ENCODE assay signal across 1 cellular context in genomic region chr6:20529086-20529448, GRCh38.
TF ChIP-seq lines count a peak whose summit lies in the region.
"Not testable (repeated sequence)": the region's sequence is repeated elsewhere in the genome, so short reads cannot be mapped to it uniquely, and the experiment has no call there.

No MANE protein-coding gene starts in this region.

TF ChIP-seq in K562, 482 proteins besides CTCF, POLR2A, EP300 and RAD21 (continued from another document):
- TF ChIP-seq PRDM10 (IDR thresholded peaks at IDR 0.05; ENCODE audit: partially characterized antibody): peak; percentile 58
- TF ChIP-seq ATF1 (CRISPR knock-in tag; IDR thresholded peaks at IDR 0.05): not testable (repeated sequence)
- peak; percentile 15; the same call in 1 of the 2 replicates for TF ChIP-seq ATF1 (tag; IDR thresholded peaks at IDR 0.05)
- 0 out of 2 replicates have a peak, but pooled peaks have one; percentile 57 for TF ChIP-seq HDAC2 (IDR thresholded peaks at IDR 0.05)
- peak; percentile 50; the same call in 1 of the 2 replicates for TF ChIP-seq DPF2 (IDR thresholded peaks at IDR 0.05)
- TF ChIP-seq, protein P1, sequence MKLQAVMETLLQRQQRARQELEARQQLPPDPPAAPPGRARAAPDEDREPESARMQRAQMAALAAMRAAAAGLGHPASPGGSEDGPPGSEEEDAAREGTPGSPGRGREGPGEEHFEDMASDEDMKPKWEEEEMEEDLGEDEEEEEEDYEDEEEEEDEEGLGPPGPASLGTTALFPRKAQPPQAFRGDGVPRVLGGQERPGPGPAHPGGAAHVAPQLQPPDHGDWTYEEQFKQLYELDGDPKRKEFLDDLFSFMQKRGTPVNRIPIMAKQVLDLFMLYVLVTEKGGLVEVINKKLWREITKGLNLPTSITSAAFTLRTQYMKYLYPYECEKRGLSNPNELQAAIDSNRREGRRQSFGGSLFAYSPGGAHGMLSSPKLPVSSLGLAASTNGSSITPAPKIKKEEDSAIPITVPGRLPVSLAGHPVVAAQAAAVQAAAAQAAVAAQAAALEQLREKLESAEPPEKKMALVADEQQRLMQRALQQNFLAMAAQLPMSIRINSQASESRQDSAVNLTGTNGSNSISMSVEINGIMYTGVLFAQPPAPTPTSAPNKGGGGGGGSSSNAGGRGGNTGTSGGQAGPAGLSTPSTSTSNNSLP (IDR thresholded peaks at IDR 0.05; ENCODE audit: borderline replicate concordance, low read depth, low read length): peak; percentile 24; the same call in 1 of the 2 replicates
- 0 out of 2 replicates have a peak, but pooled peaks have one; percentile 31 for TF ChIP-seq EHMT2 (IDR thresholded peaks at IDR 0.05)
- peak; percentile 8; the same call in 1 of the 2 replicates for TF ChIP-seq ARID1B (IDR thresholded peaks at IDR 0.05)
